Comparison of ENCODE assay signal across 8 cellular contexts in the genomic region with DNA sequence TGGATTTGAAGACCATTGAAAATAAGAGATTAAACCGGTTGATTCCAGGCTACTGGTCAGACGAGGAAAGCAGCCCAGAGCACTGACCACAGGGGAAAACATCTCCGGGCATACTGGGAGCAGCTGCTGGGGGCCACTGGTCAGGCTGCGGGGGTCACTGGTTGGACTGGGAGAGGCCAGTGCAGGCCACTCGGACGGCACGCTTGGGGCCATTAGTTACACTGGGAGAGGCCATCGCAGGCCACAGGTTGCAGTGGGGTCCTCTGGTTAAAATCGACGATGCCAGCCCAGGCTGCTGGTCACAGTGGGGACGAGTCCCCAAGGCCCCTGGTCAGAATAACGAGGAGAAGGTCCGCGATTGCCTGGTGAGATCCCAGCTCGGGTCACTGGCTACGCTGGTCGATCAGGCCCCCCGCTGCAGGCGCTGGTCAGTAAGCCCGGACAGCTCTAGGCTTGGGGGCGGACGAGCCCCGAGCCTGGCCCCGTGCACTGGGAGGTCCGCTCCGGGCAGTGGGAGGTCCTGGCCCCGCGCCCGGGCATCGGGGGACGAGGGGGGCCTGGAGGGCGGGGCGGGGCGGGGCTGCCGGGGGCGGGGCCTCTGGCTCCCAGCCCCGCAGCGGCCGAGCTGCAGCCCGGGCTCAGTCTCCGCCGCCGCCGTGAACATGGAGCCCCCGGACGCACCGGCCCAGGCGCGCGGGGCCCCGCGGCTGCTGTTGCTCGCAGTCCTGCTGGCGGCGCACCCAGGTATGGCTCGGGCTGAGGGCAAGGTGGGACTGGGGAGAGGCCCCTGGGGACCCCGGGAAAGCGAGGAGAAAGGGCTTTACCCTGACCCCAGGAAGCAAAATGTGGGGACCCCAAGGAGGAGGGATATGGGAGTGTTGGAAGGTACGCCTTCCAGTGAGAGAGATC. TPM values are rescaled to one million over a fixed set of nuclear protein-coding genes. Genes with fewer than 3 reads are reported as not detected.
DNase-seq lines count a peak whose midpoint lies in the region; ATAC-seq, FAIRE-seq and TF ChIP-seq lines count a peak whose summit lies in the region.

Gene BCAM (plus strand): TSS at position 641 of the 909 bp plus-strand sequence. CDS start 22 bp downstream, at position 663.

- 5% methylated on average over 25 of the region's 59 CpGs for WGBS in A549 (ENCODE audit: missing lambda C conversion rate)

- FAIRE-seq in A549 (lab: Jason Lieb, UNC) = no peak

- H3K36me3 ChIP-seq in HEK293 (ENCODE audit: control insufficient read depth in 2 of 2, insufficient read depth in 1 of 2, low read length in 2 of 2) = peaks cover 0 to 12% of the 10 kb centered on the region in 2 experiments; a peak in 1 of 3 replicates

- no peak for TF ChIP-seq CTCF in A549 (IDR thresholded peaks at IDR 0.05)
- TF ChIP-seq CTCF in HEK293 (tag by site-specific recombination; IDR thresholded peaks at IDR 0.05) = no peak
- TF ChIP-seq CTCF in WTC11 (IDR thresholded peaks at IDR 0.05) = no peak
- TF ChIP-seq CTCF in foreskin keratinocyte (conservative IDR thresholded peaks at IDR 0.05) = no peak

- no peak for TF ChIP-seq EP300 in A549 (IDR thresholded peaks at IDR 0.05)

- DNase-seq in A549 (ENCODE audit: low read depth in 1 of 2, low spot score in 1 of 2) = peak; percentile 53 to 93
- peak; percentile 70 for DNase-seq in WTC11 (ENCODE audit: low spot score)
- DNase-seq in foreskin keratinocyte = no peak
- DNase-seq in naive thymus-derived CD8-positive, alpha-beta T cell = peak in 2 of 10 donors; percentile 18 to 24
- DNase-seq in T-helper 2 cell = no peak
- no peak for DNase-seq in DMS114 treated with DMSO at 0.1 percent for 48 hours (lab: John Stamatoyannopoulos, UW; ENCODE audit: unreplicated experiment)

- peak; percentile 52 to 72 for ATAC-seq in A549
- peak; percentile 30 for ATAC-seq in WTC11
- ATAC-seq in foreskin keratinocyte = no peak
- ATAC-seq in naive thymus-derived CD8-positive, alpha-beta T cell = peak; percentile 58 to 68
- no peak for ATAC-seq in HG03039 (IDR thresholded peaks at IDR 0.05; ENCODE audit: unreplicated experiment)

- CTCF ChIA-PET in A549 (lab: Yijun Ruan, JAX) (interaction anchor here (0.7 to 8.8 kb wide), 25 partner anchors 10 to 238 kb away, joined by 3 to 157 read pairs (median 9); partner anchors contain the start of genes CBLC and NECTIN2), HEK293 (lab: Yijun Ruan, JAX) (interaction anchor here (0.9 to 3.2 kb wide), 13 partner anchors 11 to 119 kb away, joined by 3 to 17 read pairs (median 4); partner anchors contain the start of gene NECTIN2), WTC11 (lab: Charles Lee) (interaction anchor here (1.0 to 5.0 kb wide), 14 partner anchors 9 to 86 kb away, joined by 3 to 74 read pairs (median 9); partner anchors contain the start of genes CBLC and NECTIN2)

- H3K4me1 ChIP-seq in A549 (peaks cover 35% of the 10 kb centered on the region), HEK293 (ENCODE audit: control insufficient read depth, insufficient read depth, low read length) (peaks cover 8% of the 10 kb centered on the region), foreskin keratinocyte (peaks cover 18% of the 10 kb centered on the region)

- no peaks in the 10 kb centered on the region for H3K9me3 Mint-ChIP-seq in WTC11
- peaks cover 0 to 2% (median 0%) of the 10 kb centered on the region in 9 donors for H3K9me3 Mint-ChIP-seq in naive thymus-derived CD8-positive, alpha-beta T cell

- H3K4me3 Mint-ChIP-seq in WTC11 = peak within 1 kb of the TSS; percentile 75
- peak within 1 kb of the TSS in 8 of 10 donors; percentile 26 to 72 (median 45) for H3K4me3 Mint-ChIP-seq in naive thymus-derived CD8-positive, alpha-beta T cell

- H3K27me3 ChIP-seq in foreskin keratinocyte = peaks cover 3% of the 10 kb centered on the region

- H3K36me3 Mint-ChIP-seq in WTC11 = peaks cover 6% of the 10 kb centered on the region
- no peaks in the 10 kb centered on the region for H3K36me3 Mint-ChIP-seq in naive thymus-derived CD8-positive, alpha-beta T cell

- POLR2A ChIA-PET in A549 (lab: Yijun Ruan, JAX) (interaction anchor here (0.6 to 1.9 kb wide), 6 partner anchors 10 to 120 kb away, joined by 3 to 6 read pairs (median 4); partner anchors contain the start of gene NECTIN2), HEK293 (lab: Yijun Ruan, JAX) (interaction anchor here (0.5 to 3.7 kb wide), 9 partner anchors 8 to 85 kb away, joined by 3 to 10 read pairs (median 4); partner anchors contain the start of gene NECTIN2), WTC11 (lab: Charles Lee) (interaction anchor here (0.6 to 1.8 kb wide), 7 partner anchors 14 to 97 kb away, joined by 3 to 10 read pairs (median 5); partner anchors contain the start of genes APOE and NECTIN2)
- POLR2A ChIA-PET in naive thymus-derived CD8-positive, alpha-beta T cell (lab: Charles Lee) = interaction anchor here (1.2 kb wide), 1 partner anchor 12 kb away, joined by 4 read pairs; no protein-coding TSS in a partner anchor

- TF ChIP-seq POLR2A in A549 (IDR thresholded peaks at IDR 0.05; ENCODE audit: low read length) = peak; percentile 76

- 0 out of 3 replicates have a peak, but pooled peaks cover 5% of the 10 kb centered on the region for H3K9me3 ChIP-seq in A549
- no peaks in the 10 kb centered on the region for H3K9me3 ChIP-seq in HEK293 (ENCODE audit: control insufficient read depth, insufficient read depth, low read depth, low read length)

- peak within 1 kb of the TSS; percentile 95 for H3K27ac Mint-ChIP-seq in WTC11
- H3K27ac Mint-ChIP-seq in naive thymus-derived CD8-positive, alpha-beta T cell = peak within 1 kb of the TSS in 1 of 10 donors; percentile 37

- peak within 1 kb of the TSS; percentile 95 for H3K4me2 ChIP-seq in A549

- H3K27me3 Mint-ChIP-seq in WTC11 (ENCODE audit: low read depth) = peaks cover 78% of the 10 kb centered on the region
- H3K27me3 Mint-ChIP-seq in naive thymus-derived CD8-positive, alpha-beta T cell = peaks cover 4 to 45% (median 15%) of the 10 kb centered on the region in 5 donors

- H3K27ac ChIP-seq in A549 = peak within 1 kb of the TSS; percentile 88 to 89
- H3K27ac ChIP-seq in HEK293 (ENCODE audit: extremely low read depth, low read depth, low read length) = peak within 1 kb of the TSS; percentile 64; the same call in 1 of the 2 replicates
- H3K27ac ChIP-seq in foreskin keratinocyte = no peak within 1 kb of the TSS

- TF ChIP-seq RAD21 in A549 (conservative IDR thresholded peaks at IDR 0.05 in 1 of 2, IDR thresholded peaks at IDR 0.05 in 1 of 2) = no peak

- H3K4me3 ChIP-seq in A549 (peak within 1 kb of the TSS; percentile 69), HEK293 (ENCODE audit: low read depth, low read length) (peak within 1 kb of the TSS; percentile 58)

- H3K4me1 Mint-ChIP-seq in WTC11 = peaks cover 42% of the 10 kb centered on the region
- H3K4me1 Mint-ChIP-seq in naive thymus-derived CD8-positive, alpha-beta T cell = peaks cover 0 to 13% (median 9%) of the 10 kb centered on the region in 4 donors

TF ChIP-seq in A549, 52 proteins besides CTCF, POLR2A, EP300 and RAD21 (continues in another document):
- TF ChIP-seq JUN (IDR thresholded peaks at IDR 0.05) (peak; percentile 43 to 46; a peak in 1 of 5 replicates), PHF8 (IDR thresholded peaks at IDR 0.05; ENCODE audit: borderline replicate concordance, low read depth) (peak; percentile 61; the same call in 1 of the 2 replicates), GATA3 (IDR thresholded peaks at IDR 0.05; ENCODE audit: borderline replicate concordance) (0 out of 2 replicates have a peak, but pooled peaks have one; percentile 11), NFE2L2 (conservative IDR thresholded peaks at IDR 0.05; ENCODE audit: low read length) (no peak), POLR2AphosphoS2 (conservative IDR thresholded peaks at IDR 0.05; ENCODE audit: low read length) (no peak), SMC3 (IDR thresholded peaks at IDR 0.05) (0 out of 3 replicates have a peak, but pooled peaks have one; percentile 8), RCOR1 (IDR thresholded peaks at IDR 0.05; ENCODE audit: low read depth, low read length) (no peak)

TF ChIP-seq in HEK293, 187 proteins besides CTCF, POLR2A, EP300 and RAD21 (continues in another document):
- TF ChIP-seq ZIC2 (tag by site-specific recombination; IDR thresholded peaks at IDR 0.05) (0 out of 2 replicates have a peak, but pooled peaks have one; percentile 37), ZNF335 (tag by site-specific recombination; conservative IDR thresholded peaks at IDR 0.05) (peak; percentile 77), SP2 (tag by site-specific recombination; IDR thresholded peaks at IDR 0.05) (no peak)
- TF ChIP-seq, protein P1, sequence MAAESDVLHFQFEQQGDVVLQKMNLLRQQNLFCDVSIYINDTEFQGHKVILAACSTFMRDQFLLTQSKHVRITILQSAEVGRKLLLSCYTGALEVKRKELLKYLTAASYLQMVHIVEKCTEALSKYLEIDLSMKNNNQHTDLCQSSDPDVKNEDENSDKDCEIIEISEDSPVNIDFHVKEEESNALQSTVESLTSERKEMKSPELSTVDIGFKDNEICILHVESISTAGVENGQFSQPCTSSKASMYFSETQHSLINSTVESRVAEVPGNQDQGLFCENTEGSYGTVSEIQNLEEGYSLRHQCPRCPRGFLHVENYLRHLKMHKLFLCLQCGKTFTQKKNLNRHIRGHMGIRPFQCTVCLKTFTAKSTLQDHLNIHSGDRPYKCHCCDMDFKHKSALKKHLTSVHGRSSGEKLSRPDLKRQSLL (tag by site-specific recombination; IDR thresholded peaks at IDR 0.05) = peak; percentile 78

TF ChIP-seq in WTC11, 78 proteins besides CTCF, POLR2A, EP300 and RAD21 (continues in another document):
- TF ChIP-seq, protein P2, sequence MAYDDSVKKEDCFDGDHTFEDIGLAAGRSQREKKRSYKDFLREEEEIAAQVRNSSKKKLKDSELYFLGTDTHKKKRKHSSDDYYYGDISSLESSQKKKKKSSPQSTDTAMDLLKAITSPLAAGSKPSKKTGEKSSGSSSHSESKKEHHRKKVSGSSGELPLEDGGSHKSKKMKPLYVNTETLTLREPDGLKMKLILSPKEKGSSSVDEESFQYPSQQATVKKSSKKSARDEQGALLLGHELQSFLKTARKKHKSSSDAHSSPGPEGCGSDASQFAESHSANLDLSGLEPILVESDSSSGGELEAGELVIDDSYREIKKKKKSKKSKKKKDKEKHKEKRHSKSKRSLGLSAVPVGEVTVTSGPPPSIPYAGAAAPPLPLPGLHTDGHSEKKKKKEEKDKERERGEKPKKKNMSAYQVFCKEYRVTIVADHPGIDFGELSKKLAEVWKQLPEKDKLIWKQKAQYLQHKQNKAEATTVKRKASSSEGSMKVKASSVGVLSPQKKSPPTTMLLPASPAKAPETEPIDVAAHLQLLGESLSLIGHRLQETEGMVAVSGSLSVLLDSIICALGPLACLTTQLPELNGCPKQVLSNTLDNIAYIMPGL (CRISPR knock-in tag; IDR thresholded peaks at IDR 0.05) = 0 out of 2 replicates have a peak, but pooled peaks have one; percentile 10

RNA-seq across cellular contexts. Expression of gene BCAM, which starts in this region (rescaled TPM):
- 15.2 and 18.4 TPM in 2 replicates for polyA plus RNA-seq in A549 (2011; rRNA removed)
- 62.2 and 88.1 TPM in 2 replicates for polyA plus RNA-seq in A549 (2012; cell fraction: cytosol; rRNA removed)
- polyA plus RNA-seq in A549 (2012; cell fraction: nucleus; rRNA removed) = 183 and 239 TPM in 2 replicates
- 77.5 to 102 TPM (median 88.1 TPM) in 3 replicates for polyA plus RNA-seq in A549 (2017; fragmentation: RNase III; extraction: RNeasy Plus Mini Kit Qiagen cat#74134 plus additional on column Dnase treatment)
- polyA minus RNA-seq in A549 (2011; rRNA and poly(A)+ RNA removed) = 8.1 and 25.5 TPM in 2 replicates
- total RNA-seq in WTC11 (2021) = 73.1 to 89.5 TPM (median 80.0 TPM) in 3 replicates
- total RNA-seq in foreskin keratinocyte = 8.1 and 28.6 TPM in 2 replicates
- polyA plus RNA-seq in foreskin keratinocyte = 11.3 and 44.9 TPM in 2 replicates
- not detected for total RNA-seq in naive thymus-derived CD8-positive, alpha-beta T cell
- polyA plus RNA-seq in naive thymus-derived CD8-positive, alpha-beta T cell = not detected

Comparison
In these comparisons a context has a peak if more than half of its experiments do, and no peak if none do; other contexts are left out.
1. RNA of gene BCAM (polyA plus RNA-seq): 15.2 to 239 TPM in A549 and 11.3 to 44.9 TPM in foreskin keratinocyte; not detected in naive thymus-derived CD8-positive, alpha-beta T cell; every median in the first group is over 10 times any median in the second.
2. Peak in ATAC-seq in naive thymus-derived CD8-positive, alpha-beta T cell; RNA of the gene not detected or under 1 TPM.
3. ATAC-seq: peak in A549 (2 of 2) and WTC11 (single experiment); none in foreskin keratinocyte (single experiment) and HG03039 (single experiment).
4. DNase-seq: peak in A549 (2 of 2) and WTC11 (single experiment); none in foreskin keratinocyte (0 of 2), T-helper 2 cell (0 of 5) and DMS114 treated with DMSO at 0.1 percent for 48 hours (single experiment).